Comparison of ENCODE assay signal across 11 cellular contexts in the genomic region with DNA sequence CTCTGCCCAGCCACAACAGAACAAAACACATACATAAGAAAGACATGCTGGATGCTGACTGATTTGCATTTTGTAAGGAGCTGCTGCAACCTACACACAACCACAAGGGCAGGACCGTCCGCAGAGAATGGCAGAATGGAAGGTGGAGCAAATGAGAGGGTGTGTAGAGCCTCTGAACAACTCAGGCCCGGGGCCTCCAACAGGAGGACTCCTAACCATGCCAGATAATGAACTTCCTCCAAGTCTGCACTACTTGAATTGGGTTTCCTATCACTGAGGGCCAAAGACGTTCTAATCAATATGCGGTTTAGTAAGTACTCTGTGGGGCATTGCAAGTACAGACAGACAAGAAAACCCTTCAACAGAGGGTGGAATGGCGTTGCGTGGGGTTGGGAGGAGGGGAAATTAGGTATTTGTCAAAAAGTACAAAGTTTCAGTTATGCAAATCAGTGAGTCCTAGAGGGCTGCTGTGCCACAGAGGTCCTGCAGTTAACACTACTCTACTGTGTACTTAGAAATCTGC. TPM values are rescaled to one million over a fixed set of nuclear protein-coding genes. Genes with fewer than 3 reads are reported as not detected.
A peak's percentile ranks its signal among the peaks of the same experiment; 100 is the strongest.
DNase-seq lines count a peak whose midpoint lies in the region; ATAC-seq lines count a peak whose summit lies in the region.
"Had no signal": no experiment of that assay in that cellular context is flagged by ENCODE, and none has a peak within 500 bp of the region (broad histone marks: within the 10 kb centered on the region; RNA-seq: fewer than 3 reads in every experiment).

No MANE protein-coding gene starts in this region.

- peak overlapping the region; percentile 34; the same call in 1 of the 2 replicates for H3K4me3 ChIP-seq in iPS-20b (ENCODE audit: low read length)
- no peak overlapping the region for H3K4me3 ChIP-seq in right cardiac atrium (ENCODE audit: low read length)
- H3K4me3 ChIP-seq: colonic mucosa, prostate gland had no signal

- ATAC-seq in GM18508 (IDR thresholded peaks at IDR 0.05; ENCODE audit: insufficient read depth, unreplicated experiment) (peak; percentile 68), GM21526 (IDR thresholded peaks at IDR 0.05; ENCODE audit: low FRiP score, unreplicated experiment) (peak; percentile 81), HG03558 (IDR thresholded peaks at IDR 0.05; ENCODE audit: extremely low read depth, unreplicated experiment) (peak; percentile 69), right cardiac atrium (no peak), left ventricle myocardium superior (no peak)

- intact Hi-C loops in right cardiac atrium (cut with DNase I) = no loop called here
- intact Hi-C loops in left ventricle myocardium superior (cut with micrococcal nuclease) = no loop called here

- H3K9me3 ChIP-seq in iPS-20b (ENCODE audit: insufficient read depth, low read depth, low read length) (no peaks in the 10 kb centered on the region; the same call in 1 of the 2 replicates), right cardiac atrium (ENCODE audit: control insufficient read depth, low read length) (no peaks in the 10 kb centered on the region)
- H3K9me3 ChIP-seq: colonic mucosa, prostate gland had no signal

- H3K9ac ChIP-seq in iPS-20b (ENCODE audit: low read depth, low read length) = no peak overlapping the region

- H3K4me1 ChIP-seq in iPS-20b (ENCODE audit: insufficient read depth, low read length) (peaks cover 58% of the 10 kb centered on the region), right cardiac atrium (ENCODE audit: control insufficient read depth, insufficient read depth, low read length) (peaks cover 4% of the 10 kb centered on the region)

- H3K27me3 ChIP-seq in iPS-20b (ENCODE audit: insufficient read depth, low read length) (no peaks in the 10 kb centered on the region), right cardiac atrium (ENCODE audit: control insufficient read depth, insufficient read depth) (no peaks in the 10 kb centered on the region)
- H3K27me3 ChIP-seq: colonic mucosa had no signal

- WGBS in right cardiac atrium = 81% methylated on average over 7 of the region's 7 CpGs

- H3K36me3 ChIP-seq in iPS-20b (ENCODE audit: insufficient read depth, low read depth, low read length) = no peaks in the 10 kb centered on the region; the same call in 1 of the 2 replicates
- H3K36me3 ChIP-seq: colonic mucosa, prostate gland had no signal

- DNase-seq in anterior cingulate cortex (lab: John Stamatoyannopoulos, UW) = no peak
- no peak for DNase-seq in NCI-H774 (lab: John Stamatoyannopoulos, UW)
- DNase-seq in right cardiac atrium = no peak
- DNase-seq in left ventricle myocardium superior = no peak
- DNase-seq: colonic mucosa, NCI-H146 had no signal

- H3K27ac ChIP-seq in iPS-20b (ENCODE audit: low read length) (no peak overlapping the region), right cardiac atrium (ENCODE audit: low read length) (no peak overlapping the region)
- H3K27ac ChIP-seq: colonic mucosa, prostate gland had no signal

RNA-seq across cellular contexts. Expression of gene VOPP1, which starts 14.6 kb away (rescaled TPM):
- total RNA-seq in right cardiac atrium (10 to 100 TPM; 19.0 to 21.8 (median 21.0) TPM), left ventricle myocardium superior (23.4 TPM)
- polyA plus RNA-seq in right cardiac atrium = 12.7 TPM

Comparison
In these comparisons a context has a peak if more than half of its experiments do, and no peak if none do; other contexts are left out.
1. ATAC-seq: peak in GM18508 (single experiment), GM21526 (single experiment) and HG03558 (single experiment); none in right cardiac atrium (0 of 2) and left ventricle myocardium superior (single experiment).